ENCODE assay signal across 8 cellular contexts in the genomic region with DNA sequence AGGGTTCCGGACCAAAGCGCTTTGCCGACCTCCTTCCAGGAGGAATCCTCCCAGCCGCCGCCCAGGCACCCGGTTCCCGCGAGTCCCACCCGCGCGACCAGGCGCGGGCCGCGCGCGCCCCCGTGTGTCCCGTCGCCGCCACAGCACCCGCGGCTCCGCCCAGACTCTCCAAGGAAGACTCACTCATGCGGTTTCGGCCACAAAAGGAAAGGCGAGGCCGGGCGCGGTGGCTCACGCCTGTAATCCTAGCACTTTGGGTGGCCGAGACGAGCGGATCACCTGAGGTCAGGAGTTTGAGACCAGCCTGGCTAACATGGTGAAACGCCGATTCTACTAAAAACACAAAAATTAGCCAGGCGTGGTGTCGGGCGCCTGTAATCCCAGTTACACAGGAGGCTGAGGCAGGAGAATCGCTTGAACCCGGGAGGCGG. TPM values are rescaled to one million over a fixed set of nuclear protein-coding genes. Genes with fewer than 3 reads are reported as not detected.
A peak's percentile ranks its signal among the peaks of the same experiment; 100 is the strongest.
DNase-seq lines count a peak whose midpoint lies in the region; ATAC-seq and TF ChIP-seq lines count a peak whose summit lies in the region.

No MANE protein-coding gene starts in this region.

- CTCF ChIA-PET in mammary epithelial cell (lab: Charles Lee; ENCODE audit: low non-redundant PET) = no interaction called here

- no peaks in the 10 kb centered on the region for H4K20me1 ChIP-seq in mammary epithelial cell (ENCODE audit: insufficient read depth, low read length)

- ATAC-seq in GM21737 (IDR thresholded peaks at IDR 0.05; ENCODE audit: unreplicated experiment) = no peak

- peak; percentile 77 for DNase-seq in Ammon's horn (ENCODE audit: low spot score)
- DNase-seq in GM19240 (ENCODE audit: insufficient read length, low spot score) = peak; percentile 91
- DNase-seq in NCI-H2107 (lab: John Stamatoyannopoulos, UW) = peak; percentile 53
- peak; percentile 86 for DNase-seq in mammary epithelial cell
- peak; percentile 85 for DNase-seq in kidney glomerular epithelial cell (lab: John Stamatoyannopoulos, UW)
- DNase-seq in stimulated activated CD4-positive, alpha-beta T cell treated with anti-CD3 and anti-CD28 coated beads, Interleukin-1b, Interleukin-23, amount 100 ng/mL, for 4 hours (ENCODE audit: low read depth in 2 of 2) = peak; percentile 56 to 64

- no peaks in the 10 kb centered on the region for H3K27me3 ChIP-seq in mammary epithelial cell (ENCODE audit: insufficient read depth, low read length)

- peak overlapping the region; percentile 43 for H3K4me2 ChIP-seq in mammary epithelial cell (ENCODE audit: insufficient read depth, low read depth, low read length)

- H3K4me3 ChIP-seq in WI38 (ENCODE audit: low read depth, low read length) (peak overlapping the region; percentile 37), mammary epithelial cell (replicated peaks in 1 of 3; ENCODE audit: insufficient read depth in 1 of 3, low read depth in 2 of 3, low read length in 3 of 3) (peak overlapping the region in 1 of 3 experiments; percentile 40)

- in situ Hi-C loops in mammary epithelial cell (cut with MboI; ENCODE audit: low sequenced_read_pairs in 2 of 2) = no loop called here

- H3K79me2 ChIP-seq in mammary epithelial cell (ENCODE audit: insufficient read depth, low read length) = peaks cover 14% of the 10 kb centered on the region

- dilution Hi-C loops in mammary epithelial cell (cut with HindIII; ENCODE audit: low sequenced_read_pairs) = no loop called here

- TF ChIP-seq CTCF in WI38 (IDR thresholded peaks at IDR 0.05; ENCODE audit: low read depth, low read length) (peak; percentile 76), mammary epithelial cell (conservative IDR thresholded peaks at IDR 0.05 in 1 of 2, IDR thresholded peaks at IDR 0.05 in 1 of 2; ENCODE audit: extremely low read depth in 1 of 2, insufficient read depth in 1 of 2, low read depth in 1 of 2, low read length in 2 of 2) (peak; percentile 71 to 77)

- 12% methylated on average over 37 of the region's 42 CpGs for WGBS in mammary epithelial cell (ENCODE audit: low coverage, missing lambda C conversion rate)

- no peaks in the 10 kb centered on the region for H3K9me3 ChIP-seq in mammary epithelial cell (replicated peaks; ENCODE audit: insufficient read depth, low read length)

- intact Hi-C loops in mammary epithelial cell (cut with micrococcal nuclease) = loop anchor here (1.0 to 5.0 kb wide), 7 partner anchors 13 to 306 kb away; partner anchors contain the start of genes HCFC1R1 and KREMEN2

- TSS peak; percentile 74 for BruUV-seq in mammary epithelial cell (replicated peaks; lab: Mats Ljungman, UMichigan)

- H3K9ac ChIP-seq in mammary epithelial cell (ENCODE audit: insufficient read depth, low read length) = no peak overlapping the region

- H3K4me1 ChIP-seq in mammary epithelial cell (ENCODE audit: insufficient read depth, low read length) = peaks cover 27% of the 10 kb centered on the region

- H3K36me3 ChIP-seq in mammary epithelial cell (ENCODE audit: insufficient read depth, low read length) = no peaks in the 10 kb centered on the region

- peak overlapping the region; percentile 23 for H3K27ac ChIP-seq in mammary epithelial cell (ENCODE audit: insufficient read depth, low read depth, low read length)

- peak overlapping the region; percentile 63 for H2AFZ ChIP-seq in mammary epithelial cell (ENCODE audit: low read depth, low read length)

RNA-seq across cellular contexts. Expression of gene PKMYT1, which starts 3.5 kb away (rescaled TPM):
- 10 to 100 TPM in 1 of 2 donors, 1 to 10 TPM in 1; 4.2 to 67.2 TPM for total RNA-seq in mammary epithelial cell
- polyA plus RNA-seq in mammary epithelial cell = 44.5 TPM
- 37.9 TPM for polyA minus RNA-seq in mammary epithelial cell

RNA-seq across cellular contexts. Expression of gene PAQR4, which starts 14.6 kb away (rescaled TPM):
- 10 to 100 TPM in 1 of 2 donors, 1 to 10 TPM in 1; 6.8 to 21.6 TPM for total RNA-seq in mammary epithelial cell
- polyA plus RNA-seq in mammary epithelial cell = 24.1 TPM
- 15.3 TPM for polyA minus RNA-seq in mammary epithelial cell

RNA-seq across cellular contexts. Expression of gene KREMEN2, which starts 19.6 kb away (rescaled TPM):
- under 1 TPM; 0.33 to 0.96 TPM for total RNA-seq in mammary epithelial cell
- polyA plus RNA-seq in mammary epithelial cell = 0.99 TPM
- polyA minus RNA-seq in mammary epithelial cell = not detected

RNA-seq across cellular contexts. Expression of gene CLDN9, which starts 29.0 kb away (rescaled TPM):
- not detected for total RNA-seq in mammary epithelial cell
- polyA plus RNA-seq in mammary epithelial cell = not detected
- polyA minus RNA-seq in mammary epithelial cell = not detected

RNA-seq across cellular contexts. Expression of gene CLDN6, which starts 34.3 kb away (rescaled TPM):
- total RNA-seq in mammary epithelial cell = not detected
- 0.08 TPM for polyA plus RNA-seq in mammary epithelial cell
- not detected for polyA minus RNA-seq in mammary epithelial cell
